Comparison of ENCODE assay signal across 28 cellular contexts in genomic region chr7:107034553-107034952, GRCh38. TPM values are rescaled to one million over a fixed set of nuclear protein-coding genes. Genes with fewer than 3 reads are reported as not detected.
"Had no signal": no experiment of that assay in that cellular context is flagged by ENCODE, and none has a peak within 500 bp of the region (broad histone marks: within the 10 kb centered on the region; RNA-seq: fewer than 3 reads in every experiment).

No MANE protein-coding gene starts in this region.

- H3K27me3 ChIP-seq: colonic mucosa, dorsolateral prefrontal cortex, esophagus muscularis mucosa, esophagus squamous epithelium, gastrocnemius medialis, gastroesophageal sphincter, heart left ventricle, heart right ventricle had no signal

- H3K4me3 ChIP-seq: colonic mucosa, coronary artery, dorsolateral prefrontal cortex, esophagus muscularis mucosa, esophagus squamous epithelium, gastrocnemius medialis, gastroesophageal sphincter, heart left ventricle, heart right ventricle had no signal

- H3K27ac ChIP-seq: colonic mucosa, coronary artery, dorsolateral prefrontal cortex, epithelial cell of prostate, esophagus muscularis mucosa, esophagus squamous epithelium, foreskin keratinocyte, gastrocnemius medialis, gastroesophageal sphincter, heart left ventricle, heart right ventricle had no signal

- DNase-seq: colonic mucosa; cortex of kidney; dermis blood vessel endothelial cell; dorsolateral prefrontal cortex; effector CD4-positive, alpha-beta T cell; effector CD8-positive, alpha-beta T cell; effector memory CD4-positive, alpha-beta T cell; effector memory CD8-positive, alpha-beta T cell; endodermal cell; erythroblast; esophagus squamous epithelium; foreskin fibroblast; foreskin keratinocyte; foreskin melanocyte; gastrocnemius medialis; glutamatergic neuron; head of caudate nucleus; heart left ventricle; heart right ventricle had no signal

- FAIRE-seq: colon, endometrium, endothelial cell of umbilical vein, frontal cortex had no signal

- H3K36me3 ChIP-seq: colonic mucosa, esophagus muscularis mucosa, esophagus squamous epithelium, gastrocnemius medialis, gastroesophageal sphincter, heart left ventricle, heart right ventricle had no signal

- H3K4me1 ChIP-seq: colonic mucosa, esophagus muscularis mucosa, esophagus squamous epithelium, foreskin keratinocyte, gastrocnemius medialis, gastroesophageal sphincter had no signal

- ATAC-seq: effector memory CD8-positive, alpha-beta T cell; esophagus mucosa; gastrocnemius medialis; gastroesophageal sphincter; heart left ventricle; heart right ventricle had no signal

- H3K9me3 ChIP-seq: colonic mucosa, esophagus muscularis mucosa, esophagus squamous epithelium, gastrocnemius medialis, gastroesophageal sphincter had no signal

RNA-seq across cellular contexts. Expression of gene PRKAR2B, which starts 10.0 kb away (rescaled TPM):
- total RNA-seq: foreskin keratinocyte had no signal
- polyA plus RNA-seq: foreskin keratinocyte had no signal
